Comparison of ENCODE assay signal across 14 cellular contexts in genomic region chr11:67616431-67617242, GRCh38. TPM values are rescaled to one million over a fixed set of nuclear protein-coding genes. Genes with fewer than 3 reads are reported as not detected.
A peak's percentile ranks its signal among the peaks of the same experiment; 100 is the strongest.
DNase-seq lines count a peak whose midpoint lies in the region; ATAC-seq lines count a peak whose summit lies in the region.
"Had no signal": no experiment of that assay in that cellular context is flagged by ENCODE, and none has a peak within 500 bp of the region (broad histone marks: within the 10 kb centered on the region; RNA-seq: fewer than 3 reads in every experiment).

No MANE protein-coding gene starts in this region.

- no peaks in the 10 kb centered on the region for H3K9me3 ChIP-seq in CD4-positive, CD25-positive, alpha-beta regulatory T cell (ENCODE audit: control insufficient read depth in 2 of 2, low read length in 2 of 2)
- no peaks in the 10 kb centered on the region for H3K9me3 ChIP-seq in naive thymus-derived CD4-positive, alpha-beta T cell (ENCODE audit: control insufficient read depth in 2 of 3, low read length in 3 of 3)
- H3K9me3 ChIP-seq: sigmoid colon, suprapubic skin had no signal

- ATAC-seq in CD4-positive, CD25-positive, alpha-beta regulatory T cell (ENCODE audit: low read depth in 2 of 2), result no peak
- ATAC-seq in central memory CD8-positive, alpha-beta T cell (replicated peaks; ENCODE audit: extremely low read depth, poor library complexity, severe bottlenecking), result no peak
- ATAC-seq in naive thymus-derived CD4-positive, alpha-beta T cell, result no peak
- ATAC-seq in GM21737 (IDR thresholded peaks at IDR 0.05; ENCODE audit: unreplicated experiment), result no peak

- POLR2A ChIA-PET in naive thymus-derived CD4-positive, alpha-beta T cell (lab: Charles Lee), result interaction anchor here (1.6 kb wide), 1 partner anchor 9 kb away, joined by 5 read pairs; no protein-coding TSS in a partner anchor

- H3K27me3 Mint-ChIP-seq in CD4-positive, CD25-positive, alpha-beta regulatory T cell, result peaks cover 5% of the 10 kb centered on the region
- H3K27me3 Mint-ChIP-seq in central memory CD8-positive, alpha-beta T cell, result no peaks in the 10 kb centered on the region
- H3K27me3 Mint-ChIP-seq in naive thymus-derived CD4-positive, alpha-beta T cell, result peaks cover 0 to 9% (median 0%) of the 10 kb centered on the region in 5 donors

- H3K9me3 Mint-ChIP-seq in CD4-positive, CD25-positive, alpha-beta regulatory T cell, result no peaks in the 10 kb centered on the region
- H3K9me3 Mint-ChIP-seq in central memory CD8-positive, alpha-beta T cell, result no peaks in the 10 kb centered on the region
- peaks cover 0 to 1% (median 0%) of the 10 kb centered on the region in 11 donors for H3K9me3 Mint-ChIP-seq in naive thymus-derived CD4-positive, alpha-beta T cell

- no peaks in the 10 kb centered on the region for H3K27me3 ChIP-seq in CD4-positive, CD25-positive, alpha-beta regulatory T cell (ENCODE audit: control insufficient read depth, insufficient read depth, low read length)
- no peaks in the 10 kb centered on the region for H3K27me3 ChIP-seq in naive thymus-derived CD4-positive, alpha-beta T cell (ENCODE audit: control insufficient read depth in 2 of 2, insufficient read depth in 2 of 2, low read length in 2 of 2)

- peak overlapping the region in 2 of 3 donors; percentile 42 to 66 for H3K27ac Mint-ChIP-seq in CD4-positive, CD25-positive, alpha-beta regulatory T cell
- H3K27ac Mint-ChIP-seq in central memory CD8-positive, alpha-beta T cell (ENCODE audit: low read depth), result peak overlapping the region; percentile 75
- H3K27ac Mint-ChIP-seq in naive thymus-derived CD4-positive, alpha-beta T cell, result peak overlapping the region in 7 of 9 donors; percentile 46 to 96 (median 65)

- peaks cover 10% of the 10 kb centered on the region for H3K36me3 ChIP-seq in CD4-positive, CD25-positive, alpha-beta regulatory T cell (ENCODE audit: control insufficient read depth, insufficient read depth, low read length)
- H3K36me3 ChIP-seq in naive thymus-derived CD4-positive, alpha-beta T cell (ENCODE audit: control insufficient read depth in 2 of 3, insufficient read depth in 3 of 3, low read length in 3 of 3), result peaks cover 0 to 13% (median 0%) of the 10 kb centered on the region in 3 experiments

- H3K27ac ChIP-seq in CD4-positive, CD25-positive, alpha-beta regulatory T cell (ENCODE audit: insufficient read depth, low read length, poor library complexity, severe bottlenecking), result no peak overlapping the region
- H3K27ac ChIP-seq in naive thymus-derived CD4-positive, alpha-beta T cell (ENCODE audit: low read depth, low read length), result peak overlapping the region; percentile 16
- H3K27ac ChIP-seq: sigmoid colon, suprapubic skin had no signal

- CTCF ChIA-PET in naive thymus-derived CD4-positive, alpha-beta T cell (lab: Charles Lee), result interaction anchor here (0.6 kb wide), 1 partner anchor 610 kb away, joined by 3 read pairs; no protein-coding TSS in a partner anchor

- peaks cover 28% of the 10 kb centered on the region for H3K4me1 ChIP-seq in CD4-positive, CD25-positive, alpha-beta regulatory T cell (ENCODE audit: control insufficient read depth, insufficient read depth, low read length, poor library complexity, severe bottlenecking)
- peaks cover 25 to 26% of the 10 kb centered on the region in 2 donors for H3K4me1 ChIP-seq in naive thymus-derived CD4-positive, alpha-beta T cell (ENCODE audit: control insufficient read depth in 2 of 2, insufficient read depth in 2 of 2, low read length in 2 of 2)

- no peaks in the 10 kb centered on the region for H3K36me3 Mint-ChIP-seq in CD4-positive, CD25-positive, alpha-beta regulatory T cell
- peaks cover 18% of the 10 kb centered on the region for H3K36me3 Mint-ChIP-seq in central memory CD8-positive, alpha-beta T cell (ENCODE audit: insufficient read depth)
- H3K36me3 Mint-ChIP-seq in naive thymus-derived CD4-positive, alpha-beta T cell, result peaks cover 0 to 7% (median 0%) of the 10 kb centered on the region in 5 donors

- H3K4me1 Mint-ChIP-seq in CD4-positive, CD25-positive, alpha-beta regulatory T cell, result peaks cover 0 to 41% (median 14%) of the 10 kb centered on the region in 4 donors
- peaks cover 40% of the 10 kb centered on the region for H3K4me1 Mint-ChIP-seq in central memory CD8-positive, alpha-beta T cell
- peaks cover 21 to 46% (median 31%) of the 10 kb centered on the region in 7 donors for H3K4me1 Mint-ChIP-seq in naive thymus-derived CD4-positive, alpha-beta T cell

- peak overlapping the region; percentile 60 to 73 (median 66) for H3K4me3 Mint-ChIP-seq in CD4-positive, CD25-positive, alpha-beta regulatory T cell
- H3K4me3 Mint-ChIP-seq in central memory CD8-positive, alpha-beta T cell, result peak overlapping the region; percentile 78
- peak overlapping the region in 9 of 10 donors; percentile 36 to 86 (median 75) for H3K4me3 Mint-ChIP-seq in naive thymus-derived CD4-positive, alpha-beta T cell

- H3K4me3 ChIP-seq in CD4-positive, CD25-positive, alpha-beta regulatory T cell (ENCODE audit: low read depth, low read length), result no peak overlapping the region
- peak overlapping the region; percentile 17 for H3K4me3 ChIP-seq in naive thymus-derived CD4-positive, alpha-beta T cell (ENCODE audit: low read length)
- H3K4me3 ChIP-seq: sigmoid colon, suprapubic skin had no signal

- intact Hi-C loops in naive thymus-derived CD4-positive, alpha-beta T cell (cut with micrococcal nuclease), result no loop called here

- no peak for DNase-seq in CD4-positive, CD25-positive, alpha-beta regulatory T cell
- DNase-seq in GM03348 (ENCODE audit: low spot score), result peak; percentile 2
- no peak for DNase-seq in central memory CD8-positive, alpha-beta T cell (ENCODE audit: low spot score in 2 of 2)
- DNase-seq in naive thymus-derived CD4-positive, alpha-beta T cell, result no peak
- no peak for DNase-seq in NCI-H524 treated with DMSO at 0.1 percent for 48 hours (lab: John Stamatoyannopoulos, UW)
- no peak for DNase-seq in foreskin melanocyte
- DNase-seq in NCI-H2227 (lab: John Stamatoyannopoulos, UW; ENCODE audit: unreplicated experiment), result no peak
- DNase-seq: activated gamma-delta T cell treated with Interleukin-2 at 50 U/mL for 16 hours, NCI-H510A, sigmoid colon had no signal

RNA-seq across cellular contexts. Expression of gene NDUFV1, which starts 9.9 kb away (rescaled TPM):
- total RNA-seq in CD4-positive, CD25-positive, alpha-beta regulatory T cell, result 204 TPM
- polyA plus RNA-seq in CD4-positive, CD25-positive, alpha-beta regulatory T cell, result 100 to 1,000 TPM; 101 to 128 (median 113) TPM
- total RNA-seq in naive thymus-derived CD4-positive, alpha-beta T cell, result 100 to 1,000 TPM; 198 to 253 (median 212) TPM
- polyA plus RNA-seq in naive thymus-derived CD4-positive, alpha-beta T cell, result 100 to 1,000 TPM; 111 to 113 TPM

RNA-seq across cellular contexts. Expression of gene NUDT8, which starts 13.1 kb away (rescaled TPM):
- 1.9 TPM for total RNA-seq in CD4-positive, CD25-positive, alpha-beta regulatory T cell
- polyA plus RNA-seq in CD4-positive, CD25-positive, alpha-beta regulatory T cell, result 1 to 10 TPM; 1.2 to 3.7 (median 2.6) TPM
- total RNA-seq in naive thymus-derived CD4-positive, alpha-beta T cell, result 10 to 100 TPM in 1 of 5 experiments, 1 to 10 TPM in 4; 3.1 to 10.4 (median 4.0) TPM
- polyA plus RNA-seq in naive thymus-derived CD4-positive, alpha-beta T cell, result 1 to 10 TPM; 3.3 to 3.7 TPM

RNA-seq across cellular contexts. Expression of gene TBX10, which starts 22.9 kb away (rescaled TPM):
- not detected for total RNA-seq in CD4-positive, CD25-positive, alpha-beta regulatory T cell
- not detected for polyA plus RNA-seq in CD4-positive, CD25-positive, alpha-beta regulatory T cell
- not detected for total RNA-seq in naive thymus-derived CD4-positive, alpha-beta T cell
- polyA plus RNA-seq in naive thymus-derived CD4-positive, alpha-beta T cell, result not detected
- total RNA-seq: fibroblast of lung, M059J, sigmoid colon, suprapubic skin had no signal
- polyA plus RNA-seq: fibroblast of lung had no signal

RNA-seq across cellular contexts. Expression of gene GSTP1, which starts 33.0 kb away (rescaled TPM):
- 55.7 TPM for total RNA-seq in CD4-positive, CD25-positive, alpha-beta regulatory T cell
- polyA plus RNA-seq in CD4-positive, CD25-positive, alpha-beta regulatory T cell, result 100 to 1,000 TPM; 180 to 231 (median 219) TPM
- 100 to 1,000 TPM in 4 of 5 experiments, 10 to 100 TPM in 1; 77.2 to 265 (median 139) TPM for total RNA-seq in naive thymus-derived CD4-positive, alpha-beta T cell
- polyA plus RNA-seq in naive thymus-derived CD4-positive, alpha-beta T cell, result 100 to 1,000 TPM; 190 to 202 TPM

RNA-seq across cellular contexts. Expression of gene ACY3, which starts 33.9 kb away (rescaled TPM):
- total RNA-seq in CD4-positive, CD25-positive, alpha-beta regulatory T cell, result 0.57 TPM
- 1 to 10 TPM in 1 of 4 donors, under 1 TPM in 2, not detected in 1; 0.37 to 1.1 (median 0.59) TPM for polyA plus RNA-seq in CD4-positive, CD25-positive, alpha-beta regulatory T cell
- total RNA-seq in naive thymus-derived CD4-positive, alpha-beta T cell, result under 1 TPM in 3 of 5 experiments, not detected in 2; 0.29 to 0.49 (median 0.42) TPM
- under 1 TPM in 1 of 2 donors, not detected in 1; 0.57 TPM for polyA plus RNA-seq in naive thymus-derived CD4-positive, alpha-beta T cell
- total RNA-seq: fibroblast of lung, sigmoid colon, suprapubic skin had no signal
- polyA plus RNA-seq: fibroblast of lung had no signal
